18 cellular contexts compared by ENCODE assay signal in the genomic region with DNA sequence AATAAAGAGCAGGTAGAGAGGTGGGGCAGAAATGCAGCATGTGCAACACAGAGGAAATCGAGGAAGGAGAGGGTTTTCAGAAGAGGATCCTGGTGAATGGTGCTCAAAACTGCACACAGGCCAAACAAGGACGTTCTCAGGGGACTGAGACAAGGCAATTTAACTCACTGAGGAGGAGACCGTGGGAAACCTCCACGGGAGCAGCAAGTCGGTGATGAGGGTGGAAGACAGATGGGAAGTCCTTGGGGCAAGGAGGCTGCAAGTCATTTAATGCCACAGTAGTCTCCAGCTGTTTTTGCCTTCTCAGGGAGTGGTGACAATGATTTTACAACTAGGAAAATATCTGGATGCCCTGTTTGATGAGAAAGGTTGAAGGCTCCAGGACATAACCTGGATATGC. TPM values are rescaled to one million over a fixed set of nuclear protein-coding genes. Genes with fewer than 3 reads are reported as not detected.
"Had no signal": no experiment of that assay in that cellular context is flagged by ENCODE, and none has a peak within 500 bp of the region (broad histone marks: within the 10 kb centered on the region; RNA-seq: fewer than 3 reads in every experiment).

No MANE protein-coding gene starts in this region.

- H3K36me3 ChIP-seq: brain microvascular endothelial cell, thoracic aorta, upper lobe of left lung had no signal

- H3K4me3 Mint-ChIP-seq: activated B cell treated with CpG ODN at 0.5 μM for 24 hours; activated CD4-positive, alpha-beta T cell treated with anti-CD3 and anti-CD28 coated beads for 36 hours; activated CD8-positive, alpha-beta memory T cell treated with anti-CD3 and anti-CD28 coated beads, Interleukin-2, amount 10 ng/mL, durations not matched to agents 7 days and 5 days; naive thymus-derived CD8-positive, alpha-beta T cell had no signal

- H3K4me2 ChIP-seq: smooth muscle cell had no signal

- H3K9me3 ChIP-seq: thoracic aorta, upper lobe of left lung had no signal

- H3K4me3 ChIP-seq: smooth muscle cell, thoracic aorta, upper lobe of left lung had no signal

- H3K27ac Mint-ChIP-seq: activated B cell treated with CpG ODN at 0.5 μM for 24 hours; activated CD4-positive, alpha-beta T cell treated with anti-CD3 and anti-CD28 coated beads for 36 hours; activated CD8-positive, alpha-beta memory T cell treated with anti-CD3 and anti-CD28 coated beads, Interleukin-2, amount 10 ng/mL, durations not matched to agents 7 days and 5 days; activated naive CD4-positive, alpha-beta T cell treated with anti-CD3 and anti-CD28 coated beads, Interleukin-2, amount 50 U/mL, for 72 hours; naive thymus-derived CD8-positive, alpha-beta T cell had no signal

- H3K27me3 ChIP-seq: brain microvascular endothelial cell, foreskin keratinocyte, upper lobe of left lung had no signal

- DNase-seq: activated B cell treated with CpG ODN at 0.5 μM for 24 hours; activated CD4-positive, alpha-beta T cell treated with anti-CD3 and anti-CD28 coated beads for 36 hours; activated CD4-positive, alpha-beta T cell treated with anti-CD3 and anti-CD28 coated beads, Interleukin-2, amount 50 U/mL, for 4 hours; activated CD8-positive, alpha-beta memory T cell treated with anti-CD3 and anti-CD28 coated beads, Interleukin-2, amount 10 ng/mL, durations not matched to agents 7 days and 5 days; activated gamma-delta T cell treated with Interleukin-2 at 50 U/mL for 16 hours; aorta; brain microvascular endothelial cell; caudate nucleus; effector memory CD4-positive, alpha-beta T cell; foreskin keratinocyte; naive thymus-derived CD8-positive, alpha-beta T cell; stimulated activated CD4-positive, alpha-beta T cell treated with anti-CD3 and anti-CD28 coated beads, Interleukin-2, amount 100 ng/mL, for 48 hours; upper lobe of left lung had no signal

- H3K4me1 Mint-ChIP-seq: activated B cell treated with CpG ODN at 0.5 μM for 24 hours; activated CD4-positive, alpha-beta T cell treated with anti-CD3 and anti-CD28 coated beads for 36 hours; activated CD8-positive, alpha-beta memory T cell treated with anti-CD3 and anti-CD28 coated beads, Interleukin-2, amount 10 ng/mL, durations not matched to agents 7 days and 5 days had no signal

- H3K9me3 Mint-ChIP-seq: activated B cell treated with CpG ODN at 0.5 μM for 24 hours; activated naive CD4-positive, alpha-beta T cell treated with anti-CD3 and anti-CD28 coated beads, Interleukin-2, amount 50 U/mL, for 72 hours; naive thymus-derived CD8-positive, alpha-beta T cell had no signal

- ATAC-seq: activated CD4-positive, alpha-beta T cell treated with anti-CD3 and anti-CD28 coated beads for 36 hours; activated CD8-positive, alpha-beta memory T cell treated with anti-CD3 and anti-CD28 coated beads, Interleukin-2, amount 10 ng/mL, durations not matched to agents 7 days and 5 days; activated naive CD4-positive, alpha-beta T cell treated with anti-CD3 and anti-CD28 coated beads, Interleukin-2, amount 50 U/mL, for 72 hours; foreskin keratinocyte; left lobe of liver; naive thymus-derived CD8-positive, alpha-beta T cell; sciatic nerve had no signal

- H3K4me1 ChIP-seq: foreskin keratinocyte had no signal

- H3K36me3 Mint-ChIP-seq: activated CD8-positive, alpha-beta memory T cell treated with anti-CD3 and anti-CD28 coated beads, Interleukin-2, amount 10 ng/mL, durations not matched to agents 7 days and 5 days; activated naive CD4-positive, alpha-beta T cell treated with anti-CD3 and anti-CD28 coated beads, Interleukin-2, amount 50 U/mL, for 72 hours; naive thymus-derived CD8-positive, alpha-beta T cell had no signal

- H3K27ac ChIP-seq: brain microvascular endothelial cell, foreskin keratinocyte, upper lobe of left lung had no signal

RNA-seq across cellular contexts. Expression of a gene that starts 27.8 kb away (rescaled TPM):
- polyA plus RNA-seq: foreskin keratinocyte; naive thymus-derived CD8-positive, alpha-beta T cell; smooth muscle cell had no signal
